Comparison of ENCODE assay signal across 12 cellular contexts in the genomic region with DNA sequence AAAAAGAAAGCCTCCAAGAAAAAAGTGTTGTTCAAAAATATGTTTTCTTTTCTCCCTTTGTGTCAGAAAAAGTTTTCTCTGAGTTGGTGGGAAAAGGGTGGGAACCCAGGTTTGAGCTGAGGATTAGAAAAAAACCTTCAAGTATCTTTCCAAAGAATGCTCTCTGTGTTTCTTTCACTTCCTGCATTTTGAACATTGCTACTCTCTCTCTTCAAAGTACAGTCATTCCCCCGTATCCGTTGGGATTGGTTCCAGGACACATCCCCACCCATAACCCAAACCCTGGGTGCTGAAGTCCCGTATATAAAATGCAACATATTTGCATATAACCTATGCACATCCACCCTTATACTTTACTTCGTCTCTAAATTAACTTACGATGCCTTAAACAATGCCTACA.
A peak's percentile ranks its signal among the peaks of the same experiment; 100 is the strongest.
DNase-seq lines count a peak whose midpoint lies in the region; ATAC-seq and TF ChIP-seq lines count a peak whose summit lies in the region.
"Had no signal": no experiment of that assay in that cellular context is flagged by ENCODE, and none has a peak within 500 bp of the region (broad histone marks: within the 10 kb centered on the region; RNA-seq: fewer than 3 reads in every experiment).

No MANE protein-coding gene starts in this region.

- peak overlapping the region; percentile 82 for H3K4me3 Mint-ChIP-seq in WTC11

- no peak for ATAC-seq in WTC11
- no peak for ATAC-seq in HG03439 (IDR thresholded peaks at IDR 0.05; ENCODE audit: unreplicated experiment)
- ATAC-seq: activated T-helper 17 cell treated with anti-CD3 and anti-CD28 coated beads, Interleukin-2, amount 50 U/mL, for 72 hours had no signal

- H3K9me3 Mint-ChIP-seq in WTC11: no peaks in the 10 kb centered on the region
- H3K9me3 Mint-ChIP-seq: activated T-helper 17 cell treated with anti-CD3 and anti-CD28 coated beads, Interleukin-2, amount 50 U/mL, for 72 hours had no signal

- no peaks in the 10 kb centered on the region for H3K36me3 ChIP-seq in hepatocyte (replicated peaks; ENCODE audit: insufficient read depth, low read depth)
- no peaks in the 10 kb centered on the region for H3K36me3 ChIP-seq in rectal smooth muscle tissue (ENCODE audit: control insufficient read depth, insufficient read depth, low read length)

- H3K4me2 ChIP-seq in hepatocyte: peak overlapping the region; percentile 74

- H3K4me3 ChIP-seq in hepatocyte (no peak overlapping the region), rectal smooth muscle tissue (ENCODE audit: low read length) (no peak overlapping the region)

- H3K27ac ChIP-seq in hepatocyte (peak overlapping the region; percentile 96), rectal smooth muscle tissue (ENCODE audit: low read depth, low read length) (peak overlapping the region; percentile 87)

- peaks cover 69% of the 10 kb centered on the region for H3K27me3 Mint-ChIP-seq in WTC11 (ENCODE audit: low read depth)

- POLR2A ChIA-PET in WTC11 (lab: Charles Lee): interaction anchor here (0.5 to 1.4 kb wide), 3 partner anchors 177 to 314 kb away, joined by 3 to 6 read pairs (median 4); no protein-coding TSS in a partner anchor

- DNase-seq in ELR (ENCODE audit: low read depth) (peak; percentile 60), WTC11 (ENCODE audit: low spot score) (no peak), hepatocyte (ENCODE audit: low spot score) (no peak), AG20443 (ENCODE audit: low spot score) (no peak), cerebellum (ENCODE audit: low spot score) (no peak)
- no peak for DNase-seq in stimulated activated CD8-positive, alpha-beta memory T cell treated with anti-CD3 and anti-CD28 coated beads, Interleukin-4, amount 100 ng/mL, for 48 hours
- DNase-seq: GOT3, NCI-H1417 treated with DMSO at 0.1 percent for 48 hours, OCI-M1 had no signal

- CTCF ChIA-PET in WTC11 (lab: Charles Lee): interaction anchor here (0.8 kb wide), 1 partner anchor 177 kb away, joined by 3 read pairs; no protein-coding TSS in a partner anchor

- H3K79me2 ChIP-seq in hepatocyte: no peaks in the 10 kb centered on the region

- no peaks in the 10 kb centered on the region for H4K20me1 ChIP-seq in hepatocyte (ENCODE audit: insufficient read depth, poor library complexity, severe bottlenecking)

- peak overlapping the region; percentile 85 for H2AFZ ChIP-seq in hepatocyte

- H3K27ac Mint-ChIP-seq in WTC11: no peak overlapping the region
- H3K27ac Mint-ChIP-seq: activated T-helper 17 cell treated with anti-CD3 and anti-CD28 coated beads, Interleukin-2, amount 50 U/mL, for 72 hours had no signal

- peaks cover 36% of the 10 kb centered on the region for H3K4me1 ChIP-seq in hepatocyte (ENCODE audit: insufficient read depth)
- peaks cover 9% of the 10 kb centered on the region for H3K4me1 ChIP-seq in rectal smooth muscle tissue (ENCODE audit: control insufficient read depth, insufficient read depth, low read length)

- H3K9me3 ChIP-seq in hepatocyte (ENCODE audit: low read depth): no peaks in the 10 kb centered on the region

- H3K27me3 ChIP-seq in hepatocyte (no peaks in the 10 kb centered on the region), rectal smooth muscle tissue (ENCODE audit: control insufficient read depth, insufficient read depth, low read length) (no peaks in the 10 kb centered on the region)

- H3K9me2 ChIP-seq in hepatocyte (replicated peaks; ENCODE audit: insufficient read depth): no peaks in the 10 kb centered on the region

- no peaks in the 10 kb centered on the region for H3K36me3 Mint-ChIP-seq in WTC11

- TF ChIP-seq CTCF in WTC11 (IDR thresholded peaks at IDR 0.05) (no peak), hepatocyte (IDR thresholded peaks at IDR 0.05; ENCODE audit: poor library complexity) (no peak)

- H3K9ac ChIP-seq in rectal smooth muscle tissue (ENCODE audit: low read length): peak overlapping the region; percentile 5

- 66% methylated on average over 5 of the region's 5 CpGs for WGBS in hepatocyte (ENCODE audit: low lambda C conversion rate, missing lambda C conversion rate)

- H3K4me1 Mint-ChIP-seq in WTC11: peaks cover 59% of the 10 kb centered on the region

TF ChIP-seq in WTC11, 78 proteins besides CTCF, POLR2A, EP300 and RAD21 (continues in another document):
- TF ChIP-seq SP1 (CRISPR knock-in tag; conservative IDR thresholded peaks at IDR 0.05) (no peak), STAT6 (CRISPR knock-in tag; conservative IDR thresholded peaks at IDR 0.05; ENCODE audit: low read depth) (no peak), ZNF219 (CRISPR knock-in tag; IDR thresholded peaks at IDR 0.05; ENCODE audit: borderline replicate concordance) (no peak)
- TF ChIP-seq, protein P1, sequence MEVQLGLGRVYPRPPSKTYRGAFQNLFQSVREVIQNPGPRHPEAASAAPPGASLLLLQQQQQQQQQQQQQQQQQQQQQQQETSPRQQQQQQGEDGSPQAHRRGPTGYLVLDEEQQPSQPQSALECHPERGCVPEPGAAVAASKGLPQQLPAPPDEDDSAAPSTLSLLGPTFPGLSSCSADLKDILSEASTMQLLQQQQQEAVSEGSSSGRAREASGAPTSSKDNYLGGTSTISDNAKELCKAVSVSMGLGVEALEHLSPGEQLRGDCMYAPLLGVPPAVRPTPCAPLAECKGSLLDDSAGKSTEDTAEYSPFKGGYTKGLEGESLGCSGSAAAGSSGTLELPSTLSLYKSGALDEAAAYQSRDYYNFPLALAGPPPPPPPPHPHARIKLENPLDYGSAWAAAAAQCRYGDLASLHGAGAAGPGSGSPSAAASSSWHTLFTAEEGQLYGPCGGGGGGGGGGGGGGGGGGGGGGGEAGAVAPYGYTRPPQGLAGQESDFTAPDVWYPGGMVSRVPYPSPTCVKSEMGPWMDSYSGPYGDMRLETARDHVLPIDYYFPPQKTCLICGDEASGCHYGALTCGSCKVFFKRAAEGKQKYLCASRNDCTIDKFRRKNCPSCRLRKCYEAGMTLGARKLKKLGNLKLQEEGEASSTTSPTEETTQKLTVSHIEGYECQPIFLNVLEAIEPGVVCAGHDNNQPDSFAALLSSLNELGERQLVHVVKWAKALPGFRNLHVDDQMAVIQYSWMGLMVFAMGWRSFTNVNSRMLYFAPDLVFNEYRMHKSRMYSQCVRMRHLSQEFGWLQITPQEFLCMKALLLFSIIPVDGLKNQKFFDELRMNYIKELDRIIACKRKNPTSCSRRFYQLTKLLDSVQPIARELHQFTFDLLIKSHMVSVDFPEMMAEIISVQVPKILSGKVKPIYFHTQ (CRISPR knock-in tag; IDR thresholded peaks at IDR 0.05): no peak
- TF ChIP-seq, protein P2, sequence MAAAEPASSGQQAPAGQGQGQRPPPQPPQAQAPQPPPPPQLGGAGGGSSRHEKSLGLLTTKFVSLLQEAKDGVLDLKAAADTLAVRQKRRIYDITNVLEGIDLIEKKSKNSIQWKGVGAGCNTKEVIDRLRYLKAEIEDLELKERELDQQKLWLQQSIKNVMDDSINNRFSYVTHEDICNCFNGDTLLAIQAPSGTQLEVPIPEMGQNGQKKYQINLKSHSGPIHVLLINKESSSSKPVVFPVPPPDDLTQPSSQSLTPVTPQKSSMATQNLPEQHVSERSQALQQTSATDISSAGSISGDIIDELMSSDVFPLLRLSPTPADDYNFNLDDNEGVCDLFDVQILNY (CRISPR knock-in tag; IDR thresholded peaks at IDR 0.05): no peak
- TF ChIP-seq, protein P3, sequence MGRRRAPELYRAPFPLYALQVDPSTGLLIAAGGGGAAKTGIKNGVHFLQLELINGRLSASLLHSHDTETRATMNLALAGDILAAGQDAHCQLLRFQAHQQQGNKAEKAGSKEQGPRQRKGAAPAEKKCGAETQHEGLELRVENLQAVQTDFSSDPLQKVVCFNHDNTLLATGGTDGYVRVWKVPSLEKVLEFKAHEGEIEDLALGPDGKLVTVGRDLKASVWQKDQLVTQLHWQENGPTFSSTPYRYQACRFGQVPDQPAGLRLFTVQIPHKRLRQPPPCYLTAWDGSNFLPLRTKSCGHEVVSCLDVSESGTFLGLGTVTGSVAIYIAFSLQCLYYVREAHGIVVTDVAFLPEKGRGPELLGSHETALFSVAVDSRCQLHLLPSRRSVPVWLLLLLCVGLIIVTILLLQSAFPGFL (CRISPR knock-in tag; IDR thresholded peaks at IDR 0.05; ENCODE audit: borderline replicate concordance): no peak
